1 cellular context compared by ENCODE assay signal in the genomic region with DNA sequence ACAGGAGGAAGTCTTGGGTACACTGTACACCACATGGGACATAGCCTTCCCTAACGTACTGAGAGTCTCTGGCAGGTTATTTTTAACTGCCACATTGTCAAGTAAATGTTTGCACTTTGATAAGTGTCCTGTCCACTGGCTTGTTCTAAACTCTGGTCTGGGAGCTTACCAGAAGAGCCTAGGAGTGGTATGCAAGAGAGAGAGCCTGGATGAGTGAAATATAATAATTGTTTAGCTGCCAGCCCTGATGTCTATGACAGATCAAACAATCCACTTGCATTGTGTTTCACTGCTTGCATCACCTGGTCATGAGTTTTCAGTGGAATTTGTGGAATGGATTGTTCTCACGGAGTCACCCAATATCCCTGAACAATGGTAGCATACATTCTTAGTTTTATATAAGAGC.
TF ChIP-seq lines count a peak whose summit lies in the region.

No MANE protein-coding gene starts in this region.

TF ChIP-seq in SK-N-SH treated with all-trans-retinoic acid at 6 μM for 48 hours, 23 proteins besides CTCF, POLR2A, EP300 and RAD21 (continued from another document):
- TF ChIP-seq, protein P1, sequence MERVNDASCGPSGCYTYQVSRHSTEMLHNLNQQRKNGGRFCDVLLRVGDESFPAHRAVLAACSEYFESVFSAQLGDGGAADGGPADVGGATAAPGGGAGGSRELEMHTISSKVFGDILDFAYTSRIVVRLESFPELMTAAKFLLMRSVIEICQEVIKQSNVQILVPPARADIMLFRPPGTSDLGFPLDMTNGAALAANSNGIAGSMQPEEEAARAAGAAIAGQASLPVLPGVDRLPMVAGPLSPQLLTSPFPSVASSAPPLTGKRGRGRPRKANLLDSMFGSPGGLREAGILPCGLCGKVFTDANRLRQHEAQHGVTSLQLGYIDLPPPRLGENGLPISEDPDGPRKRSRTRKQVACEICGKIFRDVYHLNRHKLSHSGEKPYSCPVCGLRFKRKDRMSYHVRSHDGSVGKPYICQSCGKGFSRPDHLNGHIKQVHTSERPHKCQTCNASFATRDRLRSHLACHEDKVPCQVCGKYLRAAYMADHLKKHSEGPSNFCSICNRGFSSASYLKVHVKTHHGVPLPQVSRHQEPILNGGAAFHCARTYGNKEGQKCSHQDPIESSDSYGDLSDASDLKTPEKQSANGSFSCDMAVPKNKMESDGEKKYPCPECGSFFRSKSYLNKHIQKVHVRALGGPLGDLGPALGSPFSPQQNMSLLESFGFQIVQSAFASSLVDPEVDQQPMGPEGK (CRISPR knock-in tag; IDR thresholded peaks at IDR 0.05; ENCODE audit: borderline replicate concordance) = no peak
- TF ChIP-seq RARB (CRISPR knock-in tag; IDR thresholded peaks at IDR 0.05) = no peak
- TF ChIP-seq GLIS3 (CRISPR knock-in tag; IDR thresholded peaks at IDR 0.05) = no peak
- no peak for TF ChIP-seq OSR1 (CRISPR knock-in tag; IDR thresholded peaks at IDR 0.05)
- TF ChIP-seq ZFP30 (CRISPR knock-in tag; IDR thresholded peaks at IDR 0.05) = no peak
- TF ChIP-seq SNAI2 (CRISPR knock-in tag; IDR thresholded peaks at IDR 0.05) = no peak
- no peak for TF ChIP-seq TOX (CRISPR knock-in tag; IDR thresholded peaks at IDR 0.05; ENCODE audit: borderline replicate concordance)
- TF ChIP-seq BACH2 (CRISPR knock-in tag; IDR thresholded peaks at IDR 0.05; ENCODE audit: borderline replicate concordance) = no peak
- no peak for TF ChIP-seq ISL1 (CRISPR knock-in tag; IDR thresholded peaks at IDR 0.05)
- no peak for TF ChIP-seq PPARA (CRISPR knock-in tag; IDR thresholded peaks at IDR 0.05; ENCODE audit: borderline replicate concordance)
- TF ChIP-seq, protein P2, sequence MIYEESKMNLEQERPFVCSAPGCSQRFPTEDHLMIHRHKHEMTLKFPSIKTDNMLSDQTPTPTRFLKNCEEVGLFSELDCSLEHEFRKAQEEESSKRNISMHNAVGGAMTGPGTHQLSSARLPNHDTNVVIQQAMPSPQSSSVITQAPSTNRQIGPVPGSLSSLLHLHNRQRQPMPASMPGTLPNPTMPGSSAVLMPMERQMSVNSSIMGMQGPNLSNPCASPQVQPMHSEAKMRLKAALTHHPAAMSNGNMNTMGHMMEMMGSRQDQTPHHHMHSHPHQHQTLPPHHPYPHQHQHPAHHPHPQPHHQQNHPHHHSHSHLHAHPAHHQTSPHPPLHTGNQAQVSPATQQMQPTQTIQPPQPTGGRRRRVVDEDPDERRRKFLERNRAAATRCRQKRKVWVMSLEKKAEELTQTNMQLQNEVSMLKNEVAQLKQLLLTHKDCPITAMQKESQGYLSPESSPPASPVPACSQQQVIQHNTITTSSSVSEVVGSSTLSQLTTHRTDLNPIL (CRISPR knock-in tag; IDR thresholded peaks at IDR 0.05; ENCODE audit: low read depth) = no peak
- TF ChIP-seq ZNF8 (CRISPR knock-in tag; IDR thresholded peaks at IDR 0.05) = no peak
- no peak for TF ChIP-seq ZNF565 (CRISPR knock-in tag; conservative IDR thresholded peaks at IDR 0.05; ENCODE audit: low read depth)
